In genomic region chr15:52281085-52282035, GRCh38 we compare ENCODE assay signal across 1 cellular context.
TF ChIP-seq lines count a peak whose summit lies in the region.

No MANE protein-coding gene starts in this region.

TF ChIP-seq in HepG2, 621 proteins besides CTCF, POLR2A, EP300 and RAD21 (continued from another document and continues in another):
- TF ChIP-seq SOX5 (CRISPR knock-in tag; IDR thresholded peaks at IDR 0.05; ENCODE audit: borderline replicate concordance), result peak; percentile 80
- no peak for TF ChIP-seq ZNF784 (CRISPR knock-in tag; IDR thresholded peaks at IDR 0.05; ENCODE audit: borderline replicate concordance)
- TF ChIP-seq PBX2 (CRISPR knock-in tag; IDR thresholded peaks at IDR 0.05), result peak; percentile 14; the same call in 1 of the 2 replicates
- TF ChIP-seq ZNF281 (CRISPR knock-in tag; IDR thresholded peaks at IDR 0.05; ENCODE audit: borderline replicate concordance), result peak; percentile 95
- TF ChIP-seq, protein P1, sequence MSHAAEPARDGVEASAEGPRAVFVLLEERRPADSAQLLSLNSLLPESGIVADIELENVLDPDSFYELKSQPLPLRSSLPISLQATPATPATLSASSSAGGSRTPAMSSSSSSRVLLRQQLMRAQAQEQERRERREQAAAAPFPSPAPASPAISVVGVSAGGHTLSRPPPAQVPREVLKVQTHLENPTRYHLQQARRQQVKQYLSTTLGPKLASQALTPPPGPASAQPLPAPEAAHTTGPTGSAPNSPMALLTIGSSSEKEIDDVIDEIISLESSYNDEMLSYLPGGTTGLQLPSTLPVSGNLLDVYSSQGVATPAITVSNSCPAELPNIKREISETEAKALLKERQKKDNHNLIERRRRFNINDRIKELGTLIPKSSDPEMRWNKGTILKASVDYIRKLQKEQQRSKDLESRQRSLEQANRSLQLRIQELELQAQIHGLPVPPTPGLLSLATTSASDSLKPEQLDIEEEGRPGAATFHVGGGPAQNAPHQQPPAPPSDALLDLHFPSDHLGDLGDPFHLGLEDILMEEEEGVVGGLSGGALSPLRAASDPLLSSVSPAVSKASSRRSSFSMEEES (CRISPR knock-in tag; IDR thresholded peaks at IDR 0.05), result 0 out of 2 replicates have a peak, but pooled peaks have one; percentile 17
- TF ChIP-seq MXD4 (CRISPR knock-in tag; IDR thresholded peaks at IDR 0.05), result peak; percentile 24; the same call in 1 of the 2 replicates
- peak; percentile 70; the same call in 1 of the 2 replicates for TF ChIP-seq MEIS1 (CRISPR knock-in tag; IDR thresholded peaks at IDR 0.05; ENCODE audit: borderline replicate concordance)
- TF ChIP-seq ZNF644 (CRISPR knock-in tag; IDR thresholded peaks at IDR 0.05; ENCODE audit: low read depth), result peak; percentile 35; the same call in 1 of the 2 replicates
- TF ChIP-seq PHF5A (CRISPR knock-in tag; IDR thresholded peaks at IDR 0.05; ENCODE audit: low read depth, unreplicated experiment), result peak; percentile 44
- no peak for TF ChIP-seq ZNF136 (CRISPR knock-in tag; IDR thresholded peaks at IDR 0.05; ENCODE audit: low read depth)
- TF ChIP-seq ZNF501 (CRISPR knock-in tag; IDR thresholded peaks at IDR 0.05), result no peak
- TF ChIP-seq NCOA2 (CRISPR knock-in tag; IDR thresholded peaks at IDR 0.05), result peak; percentile 66
- no peak for TF ChIP-seq PAX8 (CRISPR knock-in tag; IDR thresholded peaks at IDR 0.05; ENCODE audit: borderline replicate concordance)
- peak; percentile 76 for TF ChIP-seq ZNF7 (CRISPR knock-in tag; IDR thresholded peaks at IDR 0.05)
- TF ChIP-seq MAFK (conservative IDR thresholded peaks at IDR 0.05 in 1 of 2, IDR thresholded peaks at IDR 0.05 in 1 of 2; ENCODE audit: low read length in 2 of 2), result no peak
- peak; percentile 59; the same call in 1 of the 2 replicates for TF ChIP-seq ISL2 (CRISPR knock-in tag; IDR thresholded peaks at IDR 0.05)
- TF ChIP-seq KDM6A (CRISPR knock-in tag; IDR thresholded peaks at IDR 0.05; ENCODE audit: low read depth), result 0 out of 2 replicates have a peak, but pooled peaks have one; percentile 36
- TF ChIP-seq, protein P2, sequence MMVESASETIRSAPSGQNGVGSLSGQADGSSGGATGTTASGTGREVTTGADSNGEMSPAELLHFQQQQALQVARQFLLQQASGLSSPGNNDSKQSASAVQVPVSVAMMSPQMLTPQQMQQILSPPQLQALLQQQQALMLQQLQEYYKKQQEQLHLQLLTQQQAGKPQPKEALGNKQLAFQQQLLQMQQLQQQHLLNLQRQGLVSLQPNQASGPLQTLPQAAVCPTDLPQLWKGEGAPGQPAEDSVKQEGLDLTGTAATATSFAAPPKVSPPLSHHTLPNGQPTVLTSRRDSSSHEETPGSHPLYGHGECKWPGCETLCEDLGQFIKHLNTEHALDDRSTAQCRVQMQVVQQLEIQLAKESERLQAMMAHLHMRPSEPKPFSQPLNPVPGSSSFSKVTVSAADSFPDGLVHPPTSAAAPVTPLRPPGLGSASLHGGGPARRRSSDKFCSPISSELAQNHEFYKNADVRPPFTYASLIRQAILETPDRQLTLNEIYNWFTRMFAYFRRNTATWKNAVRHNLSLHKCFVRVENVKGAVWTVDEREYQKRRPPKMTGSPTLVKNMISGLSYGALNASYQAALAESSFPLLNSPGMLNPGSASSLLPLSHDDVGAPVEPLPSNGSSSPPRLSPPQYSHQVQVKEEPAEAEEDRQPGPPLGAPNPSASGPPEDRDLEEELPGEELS (CRISPR knock-in tag; IDR thresholded peaks at IDR 0.05), result peak; percentile 66
- TF ChIP-seq ZNF232 (CRISPR knock-in tag; IDR thresholded peaks at IDR 0.05; ENCODE audit: borderline replicate concordance), result 0 out of 2 replicates have a peak, but pooled peaks have one; percentile 31
- peak; percentile 50; the same call in 1 of the 2 replicates for TF ChIP-seq ZNF350 (CRISPR knock-in tag; IDR thresholded peaks at IDR 0.05; ENCODE audit: borderline replicate concordance, low read depth)
- TF ChIP-seq YY1 (IDR thresholded peaks at IDR 0.05; ENCODE audit: insufficient read depth, insufficient replicate concordance, low read depth, low read length), result peak; percentile 52
- peak; percentile 94 for TF ChIP-seq TBX2 (CRISPR knock-in tag; IDR thresholded peaks at IDR 0.05; ENCODE audit: borderline replicate concordance)
- TF ChIP-seq MEIS2 (CRISPR knock-in tag; IDR thresholded peaks at IDR 0.05), result peak; percentile 59; the same call in 1 of the 2 replicates
- TF ChIP-seq RBAK (CRISPR knock-in tag; IDR thresholded peaks at IDR 0.05), result no peak
- peak; percentile 26; the same call in 1 of the 2 replicates for TF ChIP-seq FOXA3 (CRISPR knock-in tag; IDR thresholded peaks at IDR 0.05)
- TF ChIP-seq ZNF292 (CRISPR knock-in tag; IDR thresholded peaks at IDR 0.05; ENCODE audit: borderline replicate concordance, low read depth), result peak; percentile 79; the same call in 1 of the 2 replicates
- peak; percentile 54; the same call in 1 of the 2 replicates for TF ChIP-seq CEBPG (CRISPR knock-in tag; IDR thresholded peaks at IDR 0.05)
- TF ChIP-seq ZNF225 (CRISPR knock-in tag; IDR thresholded peaks at IDR 0.05), result no peak
- no peak for TF ChIP-seq ZUFSP (CRISPR knock-in tag; IDR thresholded peaks at IDR 0.05; ENCODE audit: borderline replicate concordance)
- TF ChIP-seq IRF2 (CRISPR knock-in tag; IDR thresholded peaks at IDR 0.05), result peak; percentile 65; the same call in 1 of the 2 replicates
- TF ChIP-seq ZBTB20 (CRISPR knock-in tag; IDR thresholded peaks at IDR 0.05; ENCODE audit: borderline replicate concordance, low read depth), result peak; percentile 56; the same call in 1 of the 2 replicates
- TF ChIP-seq NR2F6 (IDR thresholded peaks at IDR 0.05), result peak; percentile 97
- TF ChIP-seq NR2F6 (CRISPR knock-in tag; IDR thresholded peaks at IDR 0.05), result peak; percentile 98
- TF ChIP-seq ESRRA (CRISPR knock-in tag; IDR thresholded peaks at IDR 0.05; ENCODE audit: low read depth), result peak; percentile 67; the same call in 1 of the 2 replicates
- TF ChIP-seq ZNF124 (CRISPR knock-in tag; IDR thresholded peaks at IDR 0.05), result 0 out of 2 replicates have a peak, but pooled peaks have one; percentile 38
- 0 out of 2 replicates have a peak, but pooled peaks have one; percentile 18 for TF ChIP-seq ZNF709 (CRISPR knock-in tag; IDR thresholded peaks at IDR 0.05)
- TF ChIP-seq RARA (CRISPR knock-in tag; IDR thresholded peaks at IDR 0.05), result peak; percentile 92
- TF ChIP-seq, protein P3, sequence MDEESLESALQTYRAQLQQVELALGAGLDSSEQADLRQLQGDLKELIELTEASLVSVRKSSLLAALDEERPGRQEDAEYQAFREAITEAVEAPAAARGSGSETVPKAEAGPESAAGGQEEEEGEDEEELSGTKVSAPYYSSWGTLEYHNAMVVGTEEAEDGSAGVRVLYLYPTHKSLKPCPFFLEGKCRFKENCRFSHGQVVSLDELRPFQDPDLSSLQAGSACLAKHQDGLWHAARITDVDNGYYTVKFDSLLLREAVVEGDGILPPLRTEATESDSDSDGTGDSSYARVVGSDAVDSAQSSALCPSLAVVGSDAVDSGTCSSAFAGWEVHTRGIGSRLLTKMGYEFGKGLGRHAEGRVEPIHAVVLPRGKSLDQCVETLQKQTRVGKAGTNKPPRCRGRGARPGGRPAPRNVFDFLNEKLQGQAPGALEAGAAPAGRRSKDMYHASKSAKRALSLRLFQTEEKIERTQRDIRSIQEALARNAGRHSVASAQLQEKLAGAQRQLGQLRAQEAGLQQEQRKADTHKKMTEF (CRISPR knock-in tag; IDR thresholded peaks at IDR 0.05), result peak; percentile 63; the same call in 1 of the 2 replicates
- 0 out of 2 replicates have a peak, but pooled peaks have one; percentile 32 for TF ChIP-seq E2F1 (CRISPR knock-in tag; IDR thresholded peaks at IDR 0.05)
- TF ChIP-seq ZSCAN31 (CRISPR knock-in tag; IDR thresholded peaks at IDR 0.05; ENCODE audit: low read depth), result 0 out of 2 replicates have a peak, but pooled peaks have one; percentile 66
- TF ChIP-seq ASH2L (IDR thresholded peaks at IDR 0.05; ENCODE audit: insufficient read length, low read depth, low read length), result peak; percentile 50
- 0 out of 2 replicates have a peak, but pooled peaks have one; percentile 33 for TF ChIP-seq SNAPC4 (CRISPR knock-in tag; IDR thresholded peaks at IDR 0.05)
- TF ChIP-seq ZNF781 (CRISPR knock-in tag; IDR thresholded peaks at IDR 0.05; ENCODE audit: borderline replicate concordance, not compliant biosample characterization), result peak; percentile 26
- TF ChIP-seq HNF4A (CRISPR knock-in tag; IDR thresholded peaks at IDR 0.05), result peak; percentile 64
- 0 out of 2 replicates have a peak, but pooled peaks have one; percentile 8 for TF ChIP-seq ZNF331 (CRISPR knock-in tag; IDR thresholded peaks at IDR 0.05)
